In genomic region chr10:59880976-59881510, GRCh38 we compare ENCODE assay signal across 8 cellular contexts. TPM values are rescaled to one million over a fixed set of nuclear protein-coding genes. Genes with fewer than 3 reads are reported as not detected.
DNase-seq lines count a peak whose midpoint lies in the region; ATAC-seq and TF ChIP-seq lines count a peak whose summit lies in the region.

No MANE protein-coding gene starts in this region.

- no peak overlapping the region for H2BK5ac ChIP-seq in H9 (ENCODE audit: insufficient read length, low read length)

- no CpG with 5 or more reads among the region's 6 CpGs for WGBS in H9 (ENCODE audit: extremely low coverage, insufficient read length, low lambda C conversion rate)
- 73 to 76% methylated on average over 6 of the region's 6 CpGs for WGBS in aorta, 2 donors

- peak overlapping the region in 1 of 3 experiments; percentile 62; a peak in 4 of 7 replicates for H3K27ac Mint-ChIP-seq in H9

- peak; percentile 54 for ATAC-seq in GM19455 (IDR thresholded peaks at IDR 0.05; ENCODE audit: unreplicated experiment)
- peak; percentile 46 for ATAC-seq in HG03280 (IDR thresholded peaks at IDR 0.05; ENCODE audit: unreplicated experiment)
- no peak for ATAC-seq in aorta (ENCODE audit: low FRiP score)

- H3K36me3 ChIP-seq in aorta (ENCODE audit: control insufficient read depth in 1 of 2, insufficient read depth in 2 of 2, low read length in 1 of 2) = no peaks in the 10 kb centered on the region

- no peak overlapping the region for H2BK15ac ChIP-seq in H9 (ENCODE audit: low read depth, low read length)

- no peak overlapping the region for H3K9ac ChIP-seq in H9 (ENCODE audit: extremely low read depth, insufficient read length, low read length)

- H3K4me1 Mint-ChIP-seq in H9 = peaks cover 56 to 63% of the 10 kb centered on the region in 2 experiments

- H3K56ac ChIP-seq in H9 (ENCODE audit: insufficient read length, low read depth, low read length) = no peak overlapping the region

- H3K9me3 ChIP-seq in H9 (ENCODE audit: control insufficient read depth, low read depth, low read length) (no peaks in the 10 kb centered on the region), aorta (ENCODE audit: control insufficient read depth, low read length) (no peaks in the 10 kb centered on the region)

- no peaks in the 10 kb centered on the region for H3K27me3 Mint-ChIP-seq in H9 (ENCODE audit: low read depth)

- no peak overlapping the region for H4K91ac ChIP-seq in H9 (ENCODE audit: insufficient read length, low read depth, low read length)

- H2AFZ ChIP-seq in H9 (ENCODE audit: low read length) = no peak overlapping the region

- no peak overlapping the region for H3K14ac ChIP-seq in H9 (ENCODE audit: insufficient read depth, low read length)

- peaks cover 11% of the 10 kb centered on the region for H3K79me1 ChIP-seq in H9 (ENCODE audit: insufficient read depth, low read depth, low read length, poor library complexity, severe bottlenecking)

- no peak overlapping the region for H4K5ac ChIP-seq in H9 (ENCODE audit: insufficient read length, low read depth, low read length)

- no peak overlapping the region for H3K18ac ChIP-seq in H9 (ENCODE audit: insufficient read length, low read depth, low read length)

- no peak overlapping the region for H3K23ac ChIP-seq in H9 (ENCODE audit: insufficient read length, low read depth, low read length)

- H3K27me3 ChIP-seq in H9 (ENCODE audit: insufficient read depth, low read length) (no peaks in the 10 kb centered on the region), aorta (ENCODE audit: control insufficient read depth in 1 of 2, insufficient read depth in 2 of 2, low read length in 1 of 2) (no peaks in the 10 kb centered on the region)

- no peak overlapping the region for H4K8ac ChIP-seq in H9 (replicated peaks; ENCODE audit: insufficient read length, low read depth, low read length)

- no peak overlapping the region for H3K4ac ChIP-seq in H9 (ENCODE audit: low read depth, low read length)

- no peaks in the 10 kb centered on the region for H3K9me3 Mint-ChIP-seq in H9

- H3K4me3 ChIP-seq in aorta (ENCODE audit: low read length in 2 of 2) = no peak overlapping the region

- H3K27ac ChIP-seq in H9 (ENCODE audit: insufficient read length, low read depth, low read length) (no peak overlapping the region), aorta (ENCODE audit: low read depth in 1 of 2, low read length in 2 of 2) (no peak overlapping the region)

- H3K79me2 ChIP-seq in H9 (ENCODE audit: insufficient read depth, low read length) = peaks cover 41% of the 10 kb centered on the region; the same call in 1 of the 2 replicates

- no peak for TF ChIP-seq CTCF in H9 (conservative IDR thresholded peaks at IDR 0.05)

- no peak overlapping the region for H3K4me2 ChIP-seq in H9 (ENCODE audit: insufficient read depth, insufficient read length, low read length)

- DNase-seq in activated effector memory CD4-positive, alpha-beta T cell treated with anti-CD3 and anti-CD28 coated beads, Interleukin-2, amount 50 U/mL, for 16 hours = peak; percentile 86
- peak; percentile 82 for DNase-seq in stimulated activated CD8-positive, alpha-beta memory T cell treated with anti-CD3 and anti-CD28 coated beads, Interleukin-4, amount 100 ng/mL, for 48 hours
- DNase-seq in H9 = no peak
- DNase-seq in NCI-H2107 treated with DMSO at 0.1 percent for 48 hours (lab: John Stamatoyannopoulos, UW; ENCODE audit: unreplicated experiment) = no peak
- DNase-seq in GF-D8 (lab: John Stamatoyannopoulos, UW) = no peak
- no peak for DNase-seq in aorta

- no peak overlapping the region for H2BK20ac ChIP-seq in H9 (ENCODE audit: low read depth, low read length, poor library complexity, severe bottlenecking)

- intact Hi-C loops in aorta (cut with DNase I) = no loop called here

- no peak overlapping the region for H2BK12ac ChIP-seq in H9 (ENCODE audit: insufficient read length, low read depth, low read length)

- no peaks in the 10 kb centered on the region for H4K20me1 ChIP-seq in H9 (ENCODE audit: control insufficient read depth, insufficient read depth, insufficient read length)

- H2AK5ac ChIP-seq in H9 (ENCODE audit: insufficient read length, low read length) = no peak overlapping the region

- H3K4me3 Mint-ChIP-seq in H9 = no peak overlapping the region

- no peaks in the 10 kb centered on the region; a peak in 1 of 7 replicates for H3K36me3 Mint-ChIP-seq in H9 (ENCODE audit: insufficient read depth in 1 of 3, low read depth in 3 of 3)

- H3K23me2 ChIP-seq in H9 (ENCODE audit: insufficient read length, low read depth, low read length, poor library complexity, severe bottlenecking) = no peaks in the 10 kb centered on the region

- H2BK120ac ChIP-seq in H9 (ENCODE audit: low read depth, low read length, poor library complexity, severe bottlenecking) = no peak overlapping the region

- H3K4me1 ChIP-seq in H9 (ENCODE audit: insufficient read depth, low read length) (peaks cover 11% of the 10 kb centered on the region; the same call in 1 of the 2 replicates), aorta (ENCODE audit: control insufficient read depth in 1 of 2, insufficient read depth in 2 of 2, low read length in 2 of 2) (peaks cover 4 to 15% of the 10 kb centered on the region in 2 donors)

- H3T11ph ChIP-seq in H9 (ENCODE audit: low read length) = no peak overlapping the region

RNA-seq across cellular contexts. Expression of gene CCDC6, which starts 25.3 kb away (rescaled TPM):
- 58.4 and 59.0 TPM in 2 replicates for total RNA-seq in H9 (2021)
- total RNA-seq in aorta = 10 to 100 TPM; 78.0 to 90.0 TPM
- polyA plus RNA-seq in aorta = 10 to 100 TPM; 21.8 to 25.3 TPM

Comparison
In these comparisons a context has a peak if more than half of its experiments do, and no peak if none do; other contexts are left out.
1. DNase-seq: peak in activated effector memory CD4-positive, alpha-beta T cell treated with anti-CD3 and anti-CD28 coated beads, Interleukin-2, amount 50 U/mL, for 16 hours (single experiment) and stimulated activated CD8-positive, alpha-beta memory T cell treated with anti-CD3 and anti-CD28 coated beads, Interleukin-4, amount 100 ng/mL, for 48 hours (single experiment); none in H9 (single experiment), NCI-H2107 treated with DMSO at 0.1 percent for 48 hours (single experiment), GF-D8 (single experiment) and aorta (0 of 2).